ENCODE assay signal across 8 cellular contexts in genomic region chr6:149334682-149335160, GRCh38. TPM values are rescaled to one million over a fixed set of nuclear protein-coding genes. Genes with fewer than 3 reads are reported as not detected.
DNase-seq lines count a peak whose midpoint lies in the region; ATAC-seq, FAIRE-seq and TF ChIP-seq lines count a peak whose summit lies in the region.

No MANE protein-coding gene starts in this region.

- DNase-seq in HTR-8/SVneo (ENCODE audit: insufficient read length, low spot score), result peak; percentile 24
- peak; percentile 80 for DNase-seq in dedifferentiated amniotic fluid mesenchymal stem cell (ENCODE audit: extremely low spot score)
- peak; percentile 97 for DNase-seq in renal cortical epithelial cell (ENCODE audit: low read depth)
- DNase-seq in heart right ventricle, result no peak
- no peak for DNase-seq in NCI-H2107 treated with DMSO at 0.1 percent for 48 hours (lab: John Stamatoyannopoulos, UW; ENCODE audit: unreplicated experiment)
- DNase-seq in NCI-H526 (lab: John Stamatoyannopoulos, UW), result no peak

- no peak overlapping the region for H3K4me3 ChIP-seq in heart right ventricle

- H3K9me3 ChIP-seq in heart right ventricle, result no peaks in the 10 kb centered on the region

- H3K36me3 ChIP-seq in heart right ventricle, result no peaks in the 10 kb centered on the region

- peak; percentile 55 for ATAC-seq in GM19025 (IDR thresholded peaks at IDR 0.05; ENCODE audit: low read depth, unreplicated experiment)
- ATAC-seq in heart right ventricle, result no peak
- no peak for ATAC-seq in HG02678 (IDR thresholded peaks at IDR 0.05; ENCODE audit: unreplicated experiment)

- H3K27ac ChIP-seq in heart right ventricle, result no peak overlapping the region

- WGBS in heart right ventricle, 2 donors, result 62 to 68% methylated on average over 2 of the region's 2 CpGs

- FAIRE-seq in HTR-8/SVneo (lab: Jason Lieb, UNC), result peak; percentile 9

- TF ChIP-seq CTCF in heart right ventricle (IDR thresholded peaks at IDR 0.05), result no peak

- intact Hi-C loops in heart right ventricle (cut with DNase I), result no loop called here

- peaks cover 5 to 94% (median 82%) of the 10 kb centered on the region in 9 donors for H3K4me1 ChIP-seq in heart right ventricle

- no peaks in the 10 kb centered on the region for H3K27me3 ChIP-seq in heart right ventricle

RNA-seq across cellular contexts. Expression of gene TAB2, which starts 17.2 kb away (rescaled TPM):
- total RNA-seq in renal cortical epithelial cell (24.7 and 104 TPM in 2 replicates), heart right ventricle (10 to 100 TPM; 49.1 to 72.5 (median 55.6) TPM)
- polyA plus RNA-seq in heart right ventricle, result 10 to 100 TPM; 13.6 to 22.5 TPM

Comparison
In these comparisons a context has a peak if more than half of its experiments do, and no peak if none do; other contexts are left out.
1. DNase-seq: peak in HTR-8/SVneo (single experiment), dedifferentiated amniotic fluid mesenchymal stem cell (single experiment) and renal cortical epithelial cell (single experiment); none in heart right ventricle (0 of 2), NCI-H2107 treated with DMSO at 0.1 percent for 48 hours (single experiment) and NCI-H526 (0 of 2).